ENCODE assay signal across 17 cellular contexts in genomic region chr19:35779033-35779432, GRCh38.
"Had no signal": no experiment of that assay in that cellular context is flagged by ENCODE, and none has a peak within 500 bp of the region (broad histone marks: within the 10 kb centered on the region; RNA-seq: fewer than 3 reads in every experiment).

No MANE protein-coding gene starts in this region.

- H3K27ac ChIP-seq: colonic mucosa, esophagus squamous epithelium, gastroesophageal sphincter, hepatocyte, ovary, uterus had no signal

- H3K36me3 ChIP-seq: colonic mucosa, ovary, uterus had no signal

- DNase-seq: colonic mucosa; dermis blood vessel endothelial cell; esophagus squamous epithelium; foreskin fibroblast; kidney glomerular epithelial cell; mesendoderm; naive B cell; ovary; right cardiac atrium; small intestine; stimulated activated CD4-positive, alpha-beta T cell treated with anti-CD3 and anti-CD28 coated beads, Interleukin-12 subunit alpha, Interleukin-12 subunit beta, amount 100 ng/mL, for 4 hours; stimulated activated naive CD4-positive, alpha-beta T cell treated with Interleukin-2 at 50 U/mL for 16 hours; uterus had no signal

- H3K9me3 ChIP-seq: colonic mucosa, esophagus squamous epithelium, gastroesophageal sphincter, ovary, uterus had no signal

- H3K4me1 ChIP-seq: colonic mucosa had no signal

- FAIRE-seq: small intestine had no signal

- H3K4me3 ChIP-seq: colonic mucosa, esophagus squamous epithelium, gastroesophageal sphincter, hepatocyte, ovary, uterus had no signal

- H3K4me2 ChIP-seq: hepatocyte had no signal

- H3K36me3 Mint-ChIP-seq: naive B cell had no signal

- H3K4me3 Mint-ChIP-seq: type B pancreatic cell had no signal

- H2AFZ ChIP-seq: hepatocyte had no signal

- H3K9me3 Mint-ChIP-seq: neural crest cell, type B pancreatic cell had no signal

- H3K27me3 ChIP-seq: colonic mucosa, esophagus squamous epithelium, gastroesophageal sphincter, hepatocyte, ovary, uterus had no signal

- H3K27ac Mint-ChIP-seq: naive B cell, type B pancreatic cell had no signal

- H3K27me3 Mint-ChIP-seq: naive B cell, type B pancreatic cell had no signal
